ENCODE assay signal across 11 cellular contexts in genomic region chr19:49338023-49338677, GRCh38. TPM values are rescaled to one million over a fixed set of nuclear protein-coding genes. Genes with fewer than 3 reads are reported as not detected.
DNase-seq lines count a peak whose midpoint lies in the region; ATAC-seq and TF ChIP-seq lines count a peak whose summit lies in the region.
"Had no signal": no experiment of that assay in that cellular context is flagged by ENCODE, and none has a peak within 500 bp of the region (broad histone marks: within the 10 kb centered on the region; RNA-seq: fewer than 3 reads in every experiment).

No MANE protein-coding gene starts in this region.

- H3K9me3 Mint-ChIP-seq in activated T-cell treated with anti-CD3 and anti-CD28 coated beads, Interleukin-2, amount 50 U/mL, for 24 hours, result no peaks in the 10 kb centered on the region
- no peaks in the 10 kb centered on the region for H3K9me3 Mint-ChIP-seq in MCF 10A (ENCODE audit: unreplicated experiment)

- no peaks in the 10 kb centered on the region for H3K27me3 Mint-ChIP-seq in activated T-cell treated with anti-CD3 and anti-CD28 coated beads, Interleukin-2, amount 50 U/mL, for 24 hours
- H3K27me3 Mint-ChIP-seq in MCF 10A (ENCODE audit: insufficient read depth, unreplicated experiment), result no peaks in the 10 kb centered on the region

- H3K27me3 ChIP-seq in mesenchymal stem cell (ENCODE audit: control insufficient read depth in 1 of 2, insufficient read depth in 1 of 2, low read length in 2 of 2) (peaks cover 0 to 13% of the 10 kb centered on the region in 2 experiments), thoracic aorta (replicated peaks; ENCODE audit: insufficient read depth) (no peaks in the 10 kb centered on the region)
- H3K27me3 ChIP-seq: SJSA1 had no signal

- no peak overlapping the region for H2BK12ac ChIP-seq in mesenchymal stem cell (ENCODE audit: low read length in 2 of 2)

- H3K4me3 ChIP-seq in mesenchymal stem cell (ENCODE audit: insufficient read depth in 1 of 2, low read depth in 1 of 2, low read length in 2 of 2) (no peak overlapping the region), thoracic aorta (peak overlapping the region; percentile 70)
- H3K4me3 ChIP-seq: SJSA1 had no signal

- no peak overlapping the region for H3K23ac ChIP-seq in mesenchymal stem cell (ENCODE audit: low read length in 2 of 2)

- H3K9ac ChIP-seq in mesenchymal stem cell (ENCODE audit: low read length), result no peak overlapping the region

- H3K36me3 ChIP-seq in mesenchymal stem cell (ENCODE audit: control insufficient read depth in 1 of 2, insufficient read depth in 2 of 2, low read depth in 1 of 2, low read length in 2 of 2) (peaks cover 18 to 80% of the 10 kb centered on the region in 2 experiments), thoracic aorta (peaks cover 21% of the 10 kb centered on the region)

- no peak overlapping the region for H2BK120ac ChIP-seq in mesenchymal stem cell (ENCODE audit: low read depth, low read length)

- H3K4me1 Mint-ChIP-seq in activated T-cell treated with anti-CD3 and anti-CD28 coated beads, Interleukin-2, amount 50 U/mL, for 24 hours (ENCODE audit: low read depth), result peaks cover 53% of the 10 kb centered on the region
- H3K4me1 Mint-ChIP-seq in MCF 10A (ENCODE audit: insufficient read depth, unreplicated experiment), result peaks cover 6% of the 10 kb centered on the region

- H4K8ac ChIP-seq in mesenchymal stem cell (ENCODE audit: low read length), result peak overlapping the region; percentile 55

- no peak overlapping the region for H2BK15ac ChIP-seq in mesenchymal stem cell (ENCODE audit: low read depth, poor library complexity, severe bottlenecking)

- H3K4ac ChIP-seq in mesenchymal stem cell (ENCODE audit: low read depth in 1 of 2, low read length in 2 of 2), result no peak overlapping the region

- H3K4me3 Mint-ChIP-seq in activated T-cell treated with anti-CD3 and anti-CD28 coated beads, Interleukin-2, amount 50 U/mL, for 24 hours, result no peak overlapping the region
- peak overlapping the region; percentile 43 for H3K4me3 Mint-ChIP-seq in MCF 10A (ENCODE audit: unreplicated experiment)

- no peak overlapping the region for H3K18ac ChIP-seq in mesenchymal stem cell (ENCODE audit: low read depth in 1 of 2, low read length in 2 of 2)

- H3K4me2 ChIP-seq in mesenchymal stem cell (ENCODE audit: low read length, poor library complexity, severe bottlenecking), result no peak overlapping the region

- no peak overlapping the region for H2AK5ac ChIP-seq in mesenchymal stem cell (ENCODE audit: low read length, severe bottlenecking)

- intact Hi-C loops in MCF 10A (cut with micrococcal nuclease), result no loop called here

- TF ChIP-seq CTCF in MCF 10A (IDR thresholded peaks at IDR 0.05; ENCODE audit: unreplicated experiment), result no peak
- no peak for TF ChIP-seq CTCF in thoracic aorta (IDR thresholded peaks at IDR 0.05)

- no peak overlapping the region for H3K27ac Mint-ChIP-seq in activated T-cell treated with anti-CD3 and anti-CD28 coated beads, Interleukin-2, amount 50 U/mL, for 24 hours
- H3K27ac Mint-ChIP-seq in MCF 10A (ENCODE audit: low read depth, unreplicated experiment), result no peak overlapping the region

- H3K9me3 ChIP-seq in mesenchymal stem cell (ENCODE audit: control insufficient read depth, low read length) (no peaks in the 10 kb centered on the region), thoracic aorta (no peaks in the 10 kb centered on the region)
- H3K9me3 ChIP-seq: SJSA1 had no signal

- BruUV-seq in MCF 10A (replicated peaks; lab: Mats Ljungman, UMichigan), result no TSS peak

- H2BK5ac ChIP-seq in mesenchymal stem cell (ENCODE audit: low read depth, low read length, poor library complexity, severe bottlenecking), result no peak overlapping the region

- no peak overlapping the region for H4K91ac ChIP-seq in mesenchymal stem cell (ENCODE audit: low read length)

- DNase-seq in activated T-cell treated with anti-CD3 and anti-CD28 coated beads, Interleukin-2, amount 50 U/mL, for 24 hours, result peak; percentile 22
- DNase-seq in activated T-cell treated with anti-CD3 and anti-CD28 coated beads for 4 hours (no peak), MCF 10A (ENCODE audit: unreplicated experiment) (no peak), mesenchymal stem cell (no peak), thoracic aorta (ENCODE audit: low spot score) (no peak), NCI-H69 (lab: John Stamatoyannopoulos, UW) (no peak)

- peaks cover 32% of the 10 kb centered on the region for H3K79me1 ChIP-seq in mesenchymal stem cell (replicated peaks; ENCODE audit: low read length, poor library complexity, severe bottlenecking)

- 37% methylated on average over 34 of the region's 34 CpGs for WGBS in mesenchymal stem cell

- H3K36me3 Mint-ChIP-seq in activated T-cell treated with anti-CD3 and anti-CD28 coated beads, Interleukin-2, amount 50 U/mL, for 24 hours (ENCODE audit: low read depth), result peaks cover 56% of the 10 kb centered on the region
- H3K36me3 Mint-ChIP-seq in MCF 10A (ENCODE audit: insufficient read depth, unreplicated experiment), result no peaks in the 10 kb centered on the region

- no peak overlapping the region for H3K27ac ChIP-seq in mesenchymal stem cell (ENCODE audit: low read length, poor library complexity, severe bottlenecking)
- no peak overlapping the region for H3K27ac ChIP-seq in thoracic aorta
- H3K27ac ChIP-seq: SJSA1 had no signal

- ATAC-seq in thoracic aorta (ENCODE audit: insufficient number of reproducible peaks, low FRiP score, low read depth), result no peak
- no peak for ATAC-seq in HG02678 (IDR thresholded peaks at IDR 0.05; ENCODE audit: unreplicated experiment)
- no peak for ATAC-seq in HG03354 (IDR thresholded peaks at IDR 0.05; ENCODE audit: poor library complexity, severe bottlenecking, unreplicated experiment)

- CTCF ChIA-PET in MCF 10A (lab: Yijun Ruan, JAX), result interaction anchor here (0.6 kb wide), 1 partner anchor 94 kb away, joined by 3 read pairs; no protein-coding TSS in a partner anchor

- H3K14ac ChIP-seq in mesenchymal stem cell (ENCODE audit: low read length in 2 of 2), result no peak overlapping the region

- POLR2A ChIA-PET in MCF 10A (lab: Yijun Ruan, JAX), result interaction anchor here (0.6 to 0.7 kb wide), 2 partner anchors 25 to 179 kb away, joined by 3 read pairs; partner anchors contain the start of gene DKKL1

- H3K4me1 ChIP-seq in mesenchymal stem cell (ENCODE audit: control insufficient read depth, insufficient read depth, low read depth, low read length), result peaks cover 9% of the 10 kb centered on the region
- H3K4me1 ChIP-seq in thoracic aorta (ENCODE audit: control insufficient read depth in 1 of 2, low read depth in 2 of 2), result peaks cover 5 to 22% of the 10 kb centered on the region in 2 donors

- no peak overlapping the region for H2AFZ ChIP-seq in mesenchymal stem cell (ENCODE audit: low read depth, low read length)

RNA-seq across cellular contexts. Expression of gene CD37, which starts 2.9 kb away (rescaled TPM):
- total RNA-seq in MCF 10A (2022) (not detected in 2 replicates), thoracic aorta (10 to 100 TPM; 29.8 to 33.0 TPM)
- polyA plus RNA-seq in mesenchymal stem cell (2013, experiment 1 of 2), result not detected
- not detected for polyA plus RNA-seq in mesenchymal stem cell (2013, experiment 2 of 2)
- total RNA-seq: SJSA1 had no signal
- polyA plus RNA-seq: AG04450 had no signal

RNA-seq across cellular contexts. Expression of gene SLC6A16, which starts 13.2 kb away (rescaled TPM):
- 0.39 TPM in 1 of 2 replicates, not detected in the other for total RNA-seq in MCF 10A (2022)
- 3.5 TPM for polyA plus RNA-seq in mesenchymal stem cell (2013, experiment 1 of 2)
- polyA plus RNA-seq in mesenchymal stem cell (2013, experiment 2 of 2), result 3.6 TPM
- total RNA-seq in thoracic aorta, result 1 to 10 TPM; 2.4 to 2.8 TPM
- total RNA-seq: SJSA1 had no signal

RNA-seq across cellular contexts. Expression of gene TEAD2, which starts 24.1 kb away (rescaled TPM):
- 3.5 and 6.2 TPM in 2 replicates for total RNA-seq in MCF 10A (2022)
- 72.7 TPM for polyA plus RNA-seq in mesenchymal stem cell (2013, experiment 1 of 2)
- polyA plus RNA-seq in mesenchymal stem cell (2013, experiment 2 of 2), result 73.6 TPM
- 10 to 100 TPM; 26.4 to 41.3 TPM for total RNA-seq in thoracic aorta

RNA-seq across cellular contexts. Expression of gene DKKL1, which starts 25.5 kb away (rescaled TPM):
- total RNA-seq in MCF 10A (2022) (0.56 TPM in 1 of 2 replicates, not detected in the other), thoracic aorta (under 1 TPM in 1 of 2 donors, not detected in 1; 0.95 TPM)
- 0.46 TPM for polyA plus RNA-seq in mesenchymal stem cell (2013, experiment 1 of 2)
- polyA plus RNA-seq in mesenchymal stem cell (2013, experiment 2 of 2), result 0.70 TPM
- total RNA-seq: mucosa of gallbladder had no signal

RNA-seq across cellular contexts. Expression of gene KASH5, which starts 49.9 kb away (rescaled TPM):
- total RNA-seq in MCF 10A (2022) (not detected in 2 replicates), thoracic aorta (not detected)
- polyA plus RNA-seq in mesenchymal stem cell (2013, experiment 1 of 2), result not detected
- not detected for polyA plus RNA-seq in mesenchymal stem cell (2013, experiment 2 of 2)
- total RNA-seq: mucosa of gallbladder, SJSA1 had no signal
- polyA plus RNA-seq: AG04450 had no signal

Comparison
In these comparisons a context has a peak if more than half of its experiments do, and no peak if none do; other contexts are left out.
1. RNA of gene CD37, which starts 2.9 kb away (total RNA-seq): 29.8 to 33.0 TPM in thoracic aorta; not detected in MCF 10A; every median in the first group is over 10 times any median in the second.